In the genomic region with DNA sequence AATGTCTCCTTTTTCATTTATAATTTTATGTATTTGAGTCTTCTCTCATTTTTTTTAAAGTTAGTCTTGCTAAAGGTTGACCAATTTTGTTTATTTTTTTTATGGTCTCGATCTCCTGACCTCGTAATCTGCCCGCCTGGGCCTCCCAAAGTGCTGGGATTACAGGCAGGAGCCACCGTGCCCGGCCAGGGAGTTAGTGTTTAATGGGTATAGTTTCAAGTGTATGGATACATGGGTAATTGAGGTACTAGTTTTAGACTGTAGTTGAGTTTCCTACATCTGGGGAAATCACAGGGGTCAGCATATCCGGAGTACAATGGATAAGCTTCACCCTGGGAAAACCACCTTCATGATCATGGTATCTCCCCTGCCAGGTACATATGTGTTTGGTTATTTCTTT, we compare ENCODE assay signal across 8 cellular contexts.
"Had no signal": no experiment of that assay in that cellular context is flagged by ENCODE, and none has a peak within 500 bp of the region (broad histone marks: within the 10 kb centered on the region; RNA-seq: fewer than 3 reads in every experiment).

No MANE protein-coding gene starts in this region.

- ATAC-seq: GM12878 had no signal

- DNase-seq: GDM1, GF-D8 had no signal

- FAIRE-seq: G401.6, GM12878, GM12891, GM12892, GM18507, GM19239 had no signal

- H3K4me3 ChIP-seq: GM12878 had no signal
